Comparison of ENCODE assay signal across 20 cellular contexts in the genomic region with DNA sequence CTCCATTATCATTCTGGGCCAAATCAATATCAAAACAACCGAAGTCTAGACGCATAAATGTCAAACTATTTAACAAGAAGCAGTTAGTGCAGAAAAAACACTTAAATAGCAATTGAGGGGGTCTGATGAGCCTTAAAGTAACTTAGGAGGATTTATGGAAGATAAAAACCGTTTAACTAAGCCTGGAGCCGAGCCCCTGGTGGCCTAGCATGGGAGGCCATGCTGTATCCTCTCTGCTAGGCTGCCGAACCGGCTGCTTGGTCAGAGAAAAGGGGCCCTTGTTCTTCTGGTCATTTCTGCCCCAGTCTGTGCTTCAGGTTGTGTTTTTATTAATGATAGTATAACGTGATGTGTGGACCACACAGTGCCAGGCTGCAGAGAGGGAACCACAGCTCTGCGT.
DNase-seq lines count a peak whose midpoint lies in the region; ATAC-seq and TF ChIP-seq lines count a peak whose summit lies in the region.
"Had no signal": no experiment of that assay in that cellular context is flagged by ENCODE, and none has a peak within 500 bp of the region (broad histone marks: within the 10 kb centered on the region; RNA-seq: fewer than 3 reads in every experiment).

No MANE protein-coding gene starts in this region.

- H3K27ac Mint-ChIP-seq in glutamatergic neuron (ENCODE audit: unreplicated experiment) = no peak overlapping the region
- no peak overlapping the region for H3K27ac Mint-ChIP-seq in activated CD4-positive, alpha-beta T cell treated with anti-CD3 and anti-CD28 coated beads, Interleukin-2, amount 10 ng/mL, durations not matched to agents 7 days and 5 days
- H3K27ac Mint-ChIP-seq: CD4-positive, alpha-beta memory T cell; IgD-negative memory B cell had no signal

- H3K27me3 Mint-ChIP-seq in glutamatergic neuron (ENCODE audit: unreplicated experiment) = no peaks in the 10 kb centered on the region
- H3K27me3 Mint-ChIP-seq in activated CD4-positive, alpha-beta T cell treated with anti-CD3 and anti-CD28 coated beads, Interleukin-2, amount 10 ng/mL, durations not matched to agents 7 days and 5 days = no peaks in the 10 kb centered on the region

- no peak overlapping the region for H3K4me3 Mint-ChIP-seq in glutamatergic neuron (ENCODE audit: unreplicated experiment)
- no peak overlapping the region for H3K4me3 Mint-ChIP-seq in activated CD4-positive, alpha-beta T cell treated with anti-CD3 and anti-CD28 coated beads, Interleukin-2, amount 10 ng/mL, durations not matched to agents 7 days and 5 days
- H3K4me3 Mint-ChIP-seq: CD4-positive, alpha-beta memory T cell; IgD-negative memory B cell had no signal

- ATAC-seq in HG02678 (IDR thresholded peaks at IDR 0.05; ENCODE audit: unreplicated experiment) = no peak

- no peaks in the 10 kb centered on the region for H3K9me3 Mint-ChIP-seq in glutamatergic neuron (ENCODE audit: unreplicated experiment)
- H3K9me3 Mint-ChIP-seq in activated CD4-positive, alpha-beta T cell treated with anti-CD3 and anti-CD28 coated beads, Interleukin-2, amount 10 ng/mL, durations not matched to agents 7 days and 5 days = no peaks in the 10 kb centered on the region
- H3K9me3 Mint-ChIP-seq: CD4-positive, alpha-beta memory T cell had no signal

- POLR2A ChIA-PET in HEK293T (lab: Yijun Ruan, JAX) = no interaction called here
- POLR2A ChIA-PET in activated CD4-positive, alpha-beta T cell treated with anti-CD3 and anti-CD28 coated beads, Interleukin-2, amount 10 ng/mL, durations not matched to agents 7 days and 5 days (lab: Charles Lee) = no interaction called here

- peak; percentile 35 for TF ChIP-seq CTCF in glutamatergic neuron (IDR thresholded peaks at IDR 0.05; ENCODE audit: partially characterized antibody, unreplicated experiment)

- CTCF ChIA-PET in HEK293T (lab: Yijun Ruan, JAX) = interaction anchor here (0.7 kb wide), 1 partner anchor 14 kb away, joined by 3 read pairs; no protein-coding TSS in a partner anchor
- CTCF ChIA-PET in activated CD4-positive, alpha-beta T cell treated with anti-CD3 and anti-CD28 coated beads, Interleukin-2, amount 10 ng/mL, durations not matched to agents 7 days and 5 days (lab: Charles Lee) = no interaction called here

- peak; percentile 4 for DNase-seq in NCI-H82 (lab: John Stamatoyannopoulos, UW)
- no peak for DNase-seq in NCI-H82 treated with DMSO at 0.1 percent for 48 hours (lab: John Stamatoyannopoulos, UW; ENCODE audit: unreplicated experiment)
- DNase-seq in HEK293T (ENCODE audit: extremely low spot score) = peak; percentile 40
- DNase-seq in glutamatergic neuron = no peak
- DNase-seq in activated CD4-positive, alpha-beta T cell treated with anti-CD3 and anti-CD28 coated beads, Interleukin-2, amount 10 ng/mL, durations not matched to agents 7 days and 5 days = no peak
- DNase-seq in stimulated activated CD4-positive, alpha-beta T cell treated with anti-CD3 and anti-CD28 coated beads, Interleukin-2, amount 100 ng/mL, for 48 hours = no peak
- no peak for DNase-seq in cerebellar cortex (ENCODE audit: low spot score)
- DNase-seq: Calu3; CD4-positive, alpha-beta memory T cell; Kasumi-1; MG63; NCI-H1048; NCI-H1436 treated with DMSO at 0.1 percent for 48 hours; NCI-H2081; NCI-H446 treated with DMSO at 0.1 percent for 48 hours; NCI-H69; NK-92 treated with Interleukin-12 subunit alpha and Interleukin-12 subunit beta, amount 100 ng/mL, for 24 hours; Right ventricle myocardium superior had no signal

- H3K4me1 Mint-ChIP-seq in glutamatergic neuron (ENCODE audit: low read depth, unreplicated experiment) = no peaks in the 10 kb centered on the region
- H3K4me1 Mint-ChIP-seq in activated CD4-positive, alpha-beta T cell treated with anti-CD3 and anti-CD28 coated beads, Interleukin-2, amount 10 ng/mL, durations not matched to agents 7 days and 5 days = no peaks in the 10 kb centered on the region

- H3K36me3 Mint-ChIP-seq in glutamatergic neuron (ENCODE audit: unreplicated experiment) = no peaks in the 10 kb centered on the region
- no peaks in the 10 kb centered on the region for H3K36me3 Mint-ChIP-seq in activated CD4-positive, alpha-beta T cell treated with anti-CD3 and anti-CD28 coated beads, Interleukin-2, amount 10 ng/mL, durations not matched to agents 7 days and 5 days (ENCODE audit: low read depth)
- H3K36me3 Mint-ChIP-seq: CD4-positive, alpha-beta memory T cell; IgD-negative memory B cell had no signal

TF ChIP-seq in HEK293T, 16 proteins besides CTCF, POLR2A, EP300 and RAD21:
- TF ChIP-seq ARNT (IDR thresholded peaks at IDR 0.05) (no peak), FOXA1 (IDR thresholded peaks at IDR 0.05) (no peak), L3MBTL2 (conservative IDR thresholded peaks at IDR 0.05) (no peak), NFRKB (IDR thresholded peaks at IDR 0.05) (no peak), ZNF384 (IDR thresholded peaks at IDR 0.05) (no peak), ELF4 (IDR thresholded peaks at IDR 0.05) (no peak), BHLHE40 (IDR thresholded peaks at IDR 0.05; ENCODE audit: borderline replicate concordance) (no peak)

Comparison
In these comparisons a context has a peak if more than half of its experiments do, and no peak if none do; other contexts are left out.
1. DNase-seq: peak in NCI-H82 (single experiment) and HEK293T (single experiment); none in NCI-H82 treated with DMSO at 0.1 percent for 48 hours (single experiment), glutamatergic neuron (single experiment), activated CD4-positive, alpha-beta T cell treated with anti-CD3 and anti-CD28 coated beads, Interleukin-2, amount 10 ng/mL, durations not matched to agents 7 days and 5 days (single experiment), stimulated activated CD4-positive, alpha-beta T cell treated with anti-CD3 and anti-CD28 coated beads, Interleukin-2, amount 100 ng/mL, for 48 hours (0 of 2) and cerebellar cortex (single experiment).